ENCODE assay signal across 1 cellular context in the genomic region with DNA sequence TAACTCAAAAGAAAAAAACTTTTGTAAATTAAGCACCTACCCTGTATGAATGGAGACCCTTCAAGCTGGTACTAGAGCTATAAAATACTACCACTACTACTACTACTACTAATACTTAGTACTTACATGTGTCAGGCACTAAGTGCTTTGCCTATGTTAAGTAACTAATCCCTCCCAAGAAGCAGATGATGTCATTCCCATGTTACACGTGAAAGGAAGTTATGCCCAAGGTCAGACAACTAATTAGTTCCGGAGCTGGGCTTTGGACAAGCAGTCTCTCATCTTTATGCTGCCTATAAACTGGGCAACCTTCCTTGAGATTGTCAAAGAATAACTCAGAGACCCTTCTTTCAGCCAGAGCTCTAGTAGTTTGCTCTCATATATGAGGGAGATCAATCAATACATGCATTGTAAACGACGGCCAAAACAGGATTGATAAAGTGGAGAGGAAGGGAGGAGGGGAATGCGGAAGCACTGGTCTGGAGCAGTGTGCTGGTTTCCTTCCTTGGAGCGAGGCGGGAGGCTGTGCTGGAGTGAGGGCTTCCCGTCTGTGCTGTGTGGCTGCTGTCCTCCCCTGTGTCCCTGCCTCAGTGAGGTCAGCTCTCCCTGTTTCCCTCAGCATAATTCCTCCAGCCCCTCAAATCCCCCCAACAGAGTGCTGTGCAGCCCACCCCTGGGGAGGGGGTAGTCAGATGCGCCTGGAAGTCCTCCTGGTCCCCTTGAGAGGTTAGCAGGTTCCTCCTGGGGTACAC.
TF ChIP-seq lines count a peak whose summit lies in the region.

No MANE protein-coding gene starts in this region.

TF ChIP-seq in IMR-90, 13 proteins besides CTCF, POLR2A, EP300 and RAD21:
- TF ChIP-seq MAFK (IDR thresholded peaks at IDR 0.05; ENCODE audit: low read depth, low read length) (no peak), SMC3 (IDR thresholded peaks at IDR 0.05; ENCODE audit: low read depth, low read length) (no peak), FOS (IDR thresholded peaks at IDR 0.05; ENCODE audit: low read depth, low read length) (no peak), RCOR1 (IDR thresholded peaks at IDR 0.05; ENCODE audit: insufficient replicate concordance, low read length) (no peak), NFE2L2 (IDR thresholded peaks at IDR 0.05; ENCODE audit: low read depth, low read length) (no peak), BHLHE40 (IDR thresholded peaks at IDR 0.05; ENCODE audit: low read depth, low read length) (no peak), CHD1 (IDR thresholded peaks at IDR 0.05; ENCODE audit: low read depth, low read length) (no peak), RFX5 (IDR thresholded peaks at IDR 0.05; ENCODE audit: low read depth, low read length) (no peak), MXI1 (IDR thresholded peaks at IDR 0.05; ENCODE audit: borderline replicate concordance, low read depth, low read length) (no peak), CEBPB (IDR thresholded peaks at IDR 0.05; ENCODE audit: low read depth, low read length) (no peak), MAZ (IDR thresholded peaks at IDR 0.05; ENCODE audit: borderline replicate concordance, low read depth, low read length) (no peak)
- TF ChIP-seq, protein P1, sequence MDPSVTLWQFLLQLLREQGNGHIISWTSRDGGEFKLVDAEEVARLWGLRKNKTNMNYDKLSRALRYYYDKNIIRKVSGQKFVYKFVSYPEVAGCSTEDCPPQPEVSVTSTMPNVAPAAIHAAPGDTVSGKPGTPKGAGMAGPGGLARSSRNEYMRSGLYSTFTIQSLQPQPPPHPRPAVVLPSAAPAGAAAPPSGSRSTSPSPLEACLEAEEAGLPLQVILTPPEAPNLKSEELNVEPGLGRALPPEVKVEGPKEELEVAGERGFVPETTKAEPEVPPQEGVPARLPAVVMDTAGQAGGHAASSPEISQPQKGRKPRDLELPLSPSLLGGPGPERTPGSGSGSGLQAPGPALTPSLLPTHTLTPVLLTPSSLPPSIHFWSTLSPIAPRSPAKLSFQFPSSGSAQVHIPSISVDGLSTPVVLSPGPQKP (IDR thresholded peaks at IDR 0.05; ENCODE audit: borderline replicate concordance, low read depth, low read length), result no peak
- TF ChIP-seq, protein P2, sequence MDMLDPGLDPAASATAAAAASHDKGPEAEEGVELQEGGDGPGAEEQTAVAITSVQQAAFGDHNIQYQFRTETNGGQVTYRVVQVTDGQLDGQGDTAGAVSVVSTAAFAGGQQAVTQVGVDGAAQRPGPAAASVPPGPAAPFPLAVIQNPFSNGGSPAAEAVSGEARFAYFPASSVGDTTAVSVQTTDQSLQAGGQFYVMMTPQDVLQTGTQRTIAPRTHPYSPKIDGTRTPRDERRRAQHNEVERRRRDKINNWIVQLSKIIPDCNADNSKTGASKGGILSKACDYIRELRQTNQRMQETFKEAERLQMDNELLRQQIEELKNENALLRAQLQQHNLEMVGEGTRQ (IDR thresholded peaks at IDR 0.05; ENCODE audit: low read depth, low read length), result no peak
